In genomic region chr21:44939532-44940115, GRCh38 we compare ENCODE assay signal across 8 cellular contexts. TPM values are rescaled to one million over a fixed set of nuclear protein-coding genes. Genes with fewer than 3 reads are reported as not detected.
DNase-seq lines count a peak whose midpoint lies in the region; ATAC-seq and TF ChIP-seq lines count a peak whose summit lies in the region.

SLX9 (plus strand) TSS chr21:44940029; CDS start chr21:44940058, 29 bp downstream.

- H3K4me3 ChIP-seq in Karpas-422 (ENCODE audit: low read length) (peak within 1 kb of the TSS; percentile 99), SJSA1 (peak within 1 kb of the TSS; percentile 66), neuron (ENCODE audit: low read length) (peak within 1 kb of the TSS; percentile 74), subcutaneous abdominal adipose tissue (ENCODE audit: low read depth in 1 of 5, low read length in 5 of 5) (peak within 1 kb of the TSS; percentile 66 to 94 (median 83))

- no peaks in the 10 kb centered on the region for H3K9me3 ChIP-seq in Karpas-422 (ENCODE audit: low read length)
- H3K9me3 ChIP-seq in SJSA1 (replicated peaks) = no peaks in the 10 kb centered on the region
- H3K9me3 ChIP-seq in neuron (ENCODE audit: low read length) = no peaks in the 10 kb centered on the region
- no peaks in the 10 kb centered on the region for H3K9me3 ChIP-seq in subcutaneous abdominal adipose tissue (ENCODE audit: control insufficient read depth in 5 of 5, low read length in 5 of 5)

- ATAC-seq in GM21619 (IDR thresholded peaks at IDR 0.05; ENCODE audit: unreplicated experiment) = peak; percentile 71
- peak; percentile 81 for ATAC-seq in foreskin keratinocyte

- peak within 1 kb of the TSS; percentile 51; the same call in 1 of the 2 replicates for H3K27ac ChIP-seq in Karpas-422 (ENCODE audit: low read length)
- peak within 1 kb of the TSS; percentile 9; the same call in 1 of the 2 replicates for H3K27ac ChIP-seq in SJSA1
- H3K27ac ChIP-seq in foreskin keratinocyte = peak within 1 kb of the TSS; percentile 74
- no peak within 1 kb of the TSS for H3K27ac ChIP-seq in subcutaneous abdominal adipose tissue (ENCODE audit: low read depth, low read length)

- H3K4me1 ChIP-seq in Karpas-422 (ENCODE audit: low read length) = peaks cover 42% of the 10 kb centered on the region
- H3K4me1 ChIP-seq in SJSA1 (replicated peaks) = peaks cover 20% of the 10 kb centered on the region
- peaks cover 8% of the 10 kb centered on the region for H3K4me1 ChIP-seq in foreskin keratinocyte
- H3K4me1 ChIP-seq in neuron (ENCODE audit: insufficient read depth, low read length) = peaks cover 22% of the 10 kb centered on the region
- peaks cover 2 to 30% (median 25%) of the 10 kb centered on the region in 5 donors for H3K4me1 ChIP-seq in subcutaneous abdominal adipose tissue (ENCODE audit: control insufficient read depth in 5 of 5, insufficient read depth in 5 of 5, low read length in 5 of 5)

- peak; percentile 19 for TF ChIP-seq CTCF in foreskin keratinocyte (conservative IDR thresholded peaks at IDR 0.05)

- DNase-seq in DMS 273 treated with DMSO at 0.1 percent for 48 hours (lab: John Stamatoyannopoulos, UW) (peak; percentile 34), Karpas-422 (peak; percentile 95), SJSA1 (ENCODE audit: low read depth in 1 of 2, low spot score in 2 of 2) (peak; percentile 78 to 81), activated gamma-delta T cell treated with Interleukin-2 at 50 U/mL for 16 hours (peak; percentile 73), foreskin keratinocyte (peak in 1 of 2 donors; percentile 58)

- H3K27me3 ChIP-seq in Karpas-422 (ENCODE audit: low read length) = no peaks in the 10 kb centered on the region
- no peaks in the 10 kb centered on the region for H3K27me3 ChIP-seq in SJSA1 (replicated peaks)
- no peaks in the 10 kb centered on the region for H3K27me3 ChIP-seq in foreskin keratinocyte
- H3K27me3 ChIP-seq in neuron (ENCODE audit: insufficient read depth, low read length) = no peaks in the 10 kb centered on the region
- H3K27me3 ChIP-seq in subcutaneous abdominal adipose tissue (ENCODE audit: control insufficient read depth in 5 of 5, insufficient read depth in 4 of 5, low read length in 5 of 5) = peaks cover 0 to 4% (median 3%) of the 10 kb centered on the region in 5 donors

- no peaks in the 10 kb centered on the region for H3K9me2 ChIP-seq in Karpas-422 (replicated peaks; ENCODE audit: insufficient read depth, low read length)

- H3K4me2 ChIP-seq in Karpas-422 (ENCODE audit: low read depth, low read length, poor library complexity, severe bottlenecking) = peak within 1 kb of the TSS; percentile 95

- peaks cover 53% of the 10 kb centered on the region for H3K79me2 ChIP-seq in Karpas-422 (ENCODE audit: low read length)

- H2AFZ ChIP-seq in Karpas-422 (ENCODE audit: low read length) (peak within 1 kb of the TSS; percentile 89; the same call in 1 of the 2 replicates), neuron (ENCODE audit: low read depth, low read length) (peak within 1 kb of the TSS; percentile 74)

- H3K9ac ChIP-seq in Karpas-422 (ENCODE audit: low read length) (peak within 1 kb of the TSS; percentile 95), subcutaneous abdominal adipose tissue (ENCODE audit: low read length in 5 of 5) (peak within 1 kb of the TSS; percentile 1 to 86 (median 82))

- H4K20me1 ChIP-seq in Karpas-422 (ENCODE audit: insufficient read depth, low read depth, low read length) = peaks cover 22% of the 10 kb centered on the region

- peaks cover 13% of the 10 kb centered on the region; the same call in 1 of the 2 replicates for H3K36me3 ChIP-seq in Karpas-422 (ENCODE audit: insufficient read depth, low read length)
- peaks cover 50% of the 10 kb centered on the region for H3K36me3 ChIP-seq in SJSA1
- H3K36me3 ChIP-seq in neuron (ENCODE audit: insufficient read depth, low read length) = peaks cover 19% of the 10 kb centered on the region
- peaks cover 0 to 14% (median 13%) of the 10 kb centered on the region in 5 donors for H3K36me3 ChIP-seq in subcutaneous abdominal adipose tissue (ENCODE audit: control insufficient read depth in 5 of 5, insufficient read depth in 5 of 5, low read length in 5 of 5)

RNA-seq across cellular contexts. Expression of gene SLX9, which starts in this region (rescaled TPM):
- total RNA-seq in Karpas-422 (2014; rRNA removed; shearing (Covaris generic); ENCODE audit: low replicate concordance) = 12.2 and 48.7 TPM in 2 replicates
- 25.5 and 31.6 TPM in 2 replicates for total RNA-seq in SJSA1 (2014; rRNA removed; shearing (Covaris generic))
- total RNA-seq in foreskin keratinocyte = 39.7 and 54.7 TPM in 2 replicates
- polyA plus RNA-seq in foreskin keratinocyte = 54.8 and 73.8 TPM in 2 replicates
